In genomic region chr11:69351460-69351859, GRCh38 we compare ENCODE assay signal across 17 cellular contexts.
A peak's percentile ranks its signal among the peaks of the same experiment; 100 is the strongest.
DNase-seq lines count a peak whose midpoint lies in the region; ATAC-seq and TF ChIP-seq lines count a peak whose summit lies in the region.
"Had no signal": no experiment of that assay in that cellular context is flagged by ENCODE, and none has a peak within 500 bp of the region (broad histone marks: within the 10 kb centered on the region; RNA-seq: fewer than 3 reads in every experiment).

No MANE protein-coding gene starts in this region.

- in situ Hi-C loops in ACHN (cut with HindIII; ENCODE audit: low pct_ligation_motif_present, low pct_unique_long_range_greater_than_20kb, low sequenced_read_pairs): no loop called here

- ATAC-seq in GM21786 (IDR thresholded peaks at IDR 0.05; ENCODE audit: unreplicated experiment): no peak
- no peak for ATAC-seq in HG03135 (IDR thresholded peaks at IDR 0.05; ENCODE audit: unreplicated experiment)
- ATAC-seq: mucosa of descending colon had no signal

- no peak overlapping the region for H3K4me3 ChIP-seq in cardiac fibroblast (replicated peaks in 1 of 2; ENCODE audit: low read depth in 2 of 2, low read length in 2 of 2)
- H3K4me3 ChIP-seq: mucosa of descending colon, uterus had no signal

- no peak for TF ChIP-seq CTCF in cardiac fibroblast (IDR thresholded peaks at IDR 0.05; ENCODE audit: low read depth, low read length)

- DNase-seq in ACHN: peak; percentile 70
- peak; percentile 7 for DNase-seq in LoVo (ENCODE audit: low spot score)
- peak; percentile 70 to 88 for DNase-seq in cardiac fibroblast (ENCODE audit: low read depth in 2 of 2)
- peak; percentile 92 for DNase-seq in kidney glomerular epithelial cell (lab: John Stamatoyannopoulos, UW)
- DNase-seq in AML-193 (lab: John Stamatoyannopoulos, UW): no peak
- no peak for DNase-seq in NCI-H524 treated with DMSO at 0.1 percent for 48 hours (lab: John Stamatoyannopoulos, UW)
- DNase-seq: activated gamma-delta T cell; DND-41; erythroblast; mucosa of descending colon; retina; stimulated activated CD4-positive, alpha-beta T cell treated with anti-CD3 and anti-CD28 coated beads, Interleukin-4, amount 100 ng/mL, for 4 hours; stimulated activated naive CD4-positive, alpha-beta T cell; T-helper 2 cell; uterus had no signal

Comparison
In these comparisons a context has a peak if more than half of its experiments do, and no peak if none do; other contexts are left out.
1. DNase-seq: peak in ACHN (single experiment), LoVo (single experiment), cardiac fibroblast (2 of 2) and kidney glomerular epithelial cell (single experiment); none in AML-193 (0 of 2) and NCI-H524 treated with DMSO at 0.1 percent for 48 hours (single experiment).